9 cellular contexts compared by ENCODE assay signal in the genomic region with DNA sequence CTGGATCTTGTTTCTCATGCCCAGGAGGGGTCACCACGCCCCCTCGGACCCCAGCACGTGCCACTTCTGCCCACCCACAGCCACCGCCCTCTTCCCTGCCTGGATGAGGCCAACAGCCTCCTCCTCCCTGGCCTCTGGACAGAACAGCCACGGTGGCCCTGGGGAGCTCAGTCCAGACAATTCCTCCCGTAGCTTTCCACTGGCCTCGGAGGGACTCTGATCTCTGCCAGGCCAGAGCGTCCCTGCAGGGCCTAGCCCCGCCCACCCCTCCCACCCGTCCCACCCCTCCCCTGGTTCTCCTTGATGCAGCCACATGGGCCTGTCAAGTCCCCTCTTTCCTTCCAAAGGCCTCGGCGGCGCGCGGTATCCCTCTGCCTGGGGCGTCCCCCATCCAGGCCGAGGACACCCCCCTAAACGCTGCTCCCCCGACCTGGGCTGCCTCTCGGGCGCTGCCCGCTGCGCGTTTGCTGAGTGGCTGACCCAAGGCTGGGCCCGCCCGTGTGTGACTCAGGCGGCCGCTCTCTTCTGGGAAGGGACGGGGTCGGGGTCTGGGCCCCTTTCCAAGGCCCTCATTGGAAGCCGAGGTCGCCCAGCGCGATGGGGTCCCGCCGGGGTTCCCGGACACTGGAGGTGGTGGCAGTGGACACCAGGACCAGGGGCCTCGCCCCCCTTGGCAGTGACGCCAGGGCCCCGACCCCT. TPM values are rescaled to one million over a fixed set of nuclear protein-coding genes. Genes with fewer than 3 reads are reported as not detected.
DNase-seq lines count a peak whose midpoint lies in the region; ATAC-seq, FAIRE-seq and TF ChIP-seq lines count a peak whose summit lies in the region.
"Had no signal": no experiment of that assay in that cellular context is flagged by ENCODE, and none has a peak within 500 bp of the region (broad histone marks: within the 10 kb centered on the region; RNA-seq: fewer than 3 reads in every experiment).

No MANE protein-coding gene starts in this region.

- H3K36me3 ChIP-seq in HUES64 (ENCODE audit: insufficient read depth, low read length) = 0 out of 2 replicates have a peak, but pooled peaks cover 14% of the 10 kb centered on the region

- H3K4me1 ChIP-seq in HUES64 (ENCODE audit: insufficient read depth, low read length) (peaks cover 19% of the 10 kb centered on the region), mononuclear cell (ENCODE audit: insufficient read depth, low read length) (peaks cover 32% of the 10 kb centered on the region)

- FAIRE-seq in urothelium cell line (lab: Jason Lieb, UNC) = no peak
- FAIRE-seq: TTC549 had no signal

- H3K27ac ChIP-seq in HUES64 (ENCODE audit: low read depth, low read length) = peak overlapping the region; percentile 24; the same call in 1 of the 2 replicates

- H3K4me3 ChIP-seq in HUES64 (ENCODE audit: low read length) (peak overlapping the region; percentile 82), WI38 (ENCODE audit: low read depth, low read length) (peak overlapping the region; percentile 76), mononuclear cell (ENCODE audit: low read length) (peak overlapping the region; percentile 85)

- TF ChIP-seq CTCF in WI38 (IDR thresholded peaks at IDR 0.05; ENCODE audit: low read depth, low read length) = no peak

- ATAC-seq in GM19395 (IDR thresholded peaks at IDR 0.05; ENCODE audit: unreplicated experiment) = peak; percentile 24
- ATAC-seq in esophagus mucosa = peak; percentile 47

- WGBS in HUES64 = 3% methylated on average over 38 of the region's 40 CpGs

- H3K27me3 ChIP-seq in HUES64 (ENCODE audit: insufficient read depth, low read length) (no peaks in the 10 kb centered on the region), mononuclear cell (ENCODE audit: insufficient read depth, low read length) (no peaks in the 10 kb centered on the region)

- no peaks in the 10 kb centered on the region for H3K9me3 ChIP-seq in HUES64 (ENCODE audit: insufficient read depth, low read depth, low read length)
- no peaks in the 10 kb centered on the region for H3K9me3 ChIP-seq in mononuclear cell (ENCODE audit: low read depth, low read length)

- H3K9ac ChIP-seq in HUES64 (ENCODE audit: low read depth, low read length) = peak overlapping the region; percentile 45

- DNase-seq in CD1c-positive myeloid dendritic cell (ENCODE audit: extremely low spot score) = peak; percentile 28
- peak; percentile 83 for DNase-seq in urothelium cell line (ENCODE audit: low spot score)
- DNase-seq in NCI-H1092 (lab: John Stamatoyannopoulos, UW) = no peak

RNA-seq across cellular contexts. Expression of a gene that starts 0.6 kb away (rescaled TPM):
- polyA plus RNA-seq in HUES64 (2013, experiment 1 of 2) = 19.8 TPM
- 19.8 TPM for polyA plus RNA-seq in HUES64 (2013, experiment 2 of 2)
- total RNA-seq in esophagus mucosa (33.9 TPM), mononuclear cell (10.9 TPM)

RNA-seq across cellular contexts. Expression of a gene that starts 54.0 kb away (rescaled TPM):
- polyA plus RNA-seq in HUES64 (2013, experiment 1 of 2) = 31.8 TPM
- 42.1 TPM for polyA plus RNA-seq in HUES64 (2013, experiment 2 of 2)
- total RNA-seq in esophagus mucosa (37.6 TPM), mononuclear cell (10.8 TPM)

RNA-seq across cellular contexts. Expression of a gene that starts 54.1 kb away (rescaled TPM):
- polyA plus RNA-seq in HUES64 (2013, experiment 1 of 2) = 160 TPM
- 176 TPM for polyA plus RNA-seq in HUES64 (2013, experiment 2 of 2)
- total RNA-seq in esophagus mucosa (204 TPM), mononuclear cell (28.2 TPM)
